8 cellular contexts compared by ENCODE assay signal in the genomic region with DNA sequence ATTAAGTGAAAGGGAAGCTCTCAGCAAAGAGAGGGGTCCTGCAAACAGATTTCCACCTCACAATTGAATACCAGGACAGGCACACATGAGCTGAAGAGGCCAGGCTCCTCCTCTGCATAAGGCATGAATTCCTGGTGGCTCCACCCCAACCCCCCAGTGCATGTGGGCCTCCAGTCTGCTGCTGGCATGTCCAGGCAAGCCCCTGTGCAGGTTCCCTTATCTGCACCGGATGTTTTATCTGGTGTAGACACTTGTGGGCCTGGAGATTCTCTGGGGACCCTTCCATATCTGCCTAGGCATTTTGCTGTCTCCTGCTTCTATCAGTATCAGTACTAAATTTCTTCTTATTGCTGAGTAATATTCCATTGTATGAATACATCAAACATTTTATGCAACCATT. TPM values are rescaled to one million over a fixed set of nuclear protein-coding genes. Genes with fewer than 3 reads are reported as not detected.
DNase-seq lines count a peak whose midpoint lies in the region; TF ChIP-seq lines count a peak whose summit lies in the region.
"Not testable (repeated sequence)": the region's sequence is repeated elsewhere in the genome, so short reads cannot be mapped to it uniquely, and the experiment has no call there.

No MANE protein-coding gene starts in this region.

- DNase-seq in GM06990 (ENCODE audit: extremely low read depth, insufficient read length) = peak; percentile 4
- peak; percentile 27 for DNase-seq in LHCN-M2 (ENCODE audit: low read depth)
- peak; percentile 52 for DNase-seq in OCI-M1 (lab: John Stamatoyannopoulos, UW)
- peak; percentile 1 for DNase-seq in amniotic epithelial cell (ENCODE audit: low read depth)
- not testable (repeated sequence) for DNase-seq in endodermal cell; type B pancreatic cell (ENCODE audit: extremely low spot score, unreplicated experiment)
- DNase-seq in cardiac muscle cell (ENCODE audit: low read depth in 1 of 2, low spot score in 1 of 2) = peak; percentile 6 to 12

- H3K9ac ChIP-seq in BLaER1 treated with 17β-estradiol and CSF1 and Interleukin-3, amounts not matched to agents 10 nM and 100 nM; endodermal cell (ENCODE audit: extremely low read depth, low read length, poor library complexity, severe bottlenecking): not testable (repeated sequence)

- H3K4me1 ChIP-seq in BLaER1 treated with 17β-estradiol and CSF1 and Interleukin-3, amounts not matched to agents 10 nM and 100 nM = peaks cover 0 to 36% (median 15%) of the 10 kb centered on the region in 10 experiments; a peak in 15 of 20 replicates
- not testable (repeated sequence) for H3K4me1 ChIP-seq in endodermal cell (ENCODE audit: control insufficient read depth, insufficient read depth, low read length); cardiac muscle cell (ENCODE audit: low read depth)

- H4K20me1 ChIP-seq in BLaER1 treated with 17β-estradiol and CSF1 and Interleukin-3, amounts not matched to agents 10 nM and 100 nM = not testable (repeated sequence)

- H3K27ac ChIP-seq in BLaER1 treated with 17β-estradiol and CSF1 and Interleukin-3, amounts not matched to agents 10 nM and 100 nM = peak overlapping the region in 3 of 11 experiments; percentile 32 to 52 (median 34); a peak in 4 of 22 replicates
- peak overlapping the region; percentile 68 for H3K27ac ChIP-seq in endodermal cell (ENCODE audit: low read depth, low read length)
- not testable (repeated sequence) for H3K27ac ChIP-seq in cardiac muscle cell

- H3K4me3 Mint-ChIP-seq in endodermal cell, type B pancreatic cell: not testable (repeated sequence)

- H3K4me3 ChIP-seq in BLaER1 treated with 17β-estradiol and CSF1 and Interleukin-3, amounts not matched to agents 10 nM and 100 nM; GM06990 (replicated peaks; ENCODE audit: low read depth, low read length); endodermal cell (ENCODE audit: low read length); cardiac muscle cell: not testable (repeated sequence)

- H3K36me3 Mint-ChIP-seq in endodermal cell (ENCODE audit: low read depth); type B pancreatic cell: not testable (repeated sequence)

- not testable (repeated sequence) for H3K4me1 Mint-ChIP-seq in endodermal cell; type B pancreatic cell (ENCODE audit: unreplicated experiment)

- not testable (repeated sequence) for H3K9me3 Mint-ChIP-seq in endodermal cell, type B pancreatic cell

- not testable (repeated sequence) for TF ChIP-seq CTCF in GM06990 (IDR thresholded peaks at IDR 0.05; ENCODE audit: insufficient read depth, low read length, poor library complexity, severe bottlenecking); endodermal cell (conservative IDR thresholded peaks at IDR 0.05); cardiac muscle cell (IDR thresholded peaks at IDR 0.05; ENCODE audit: low read depth, low read length); type B pancreatic cell (conservative IDR thresholded peaks at IDR 0.05)

- peak overlapping the region in 9 of 11 experiments; percentile 14 to 56 (median 32); a peak in 13 of 22 replicates for H3K4me2 ChIP-seq in BLaER1 treated with 17β-estradiol and CSF1 and Interleukin-3, amounts not matched to agents 10 nM and 100 nM

- not testable (repeated sequence) for H3K9me3 ChIP-seq in BLaER1 treated with 17β-estradiol and CSF1 and Interleukin-3, amounts not matched to agents 10 nM and 100 nM (replicated peaks in 1 of 11); endodermal cell (ENCODE audit: control insufficient read depth, low read length); cardiac muscle cell (ENCODE audit: low read depth)

- H3K27me3 Mint-ChIP-seq in endodermal cell (ENCODE audit: insufficient read depth); type B pancreatic cell: not testable (repeated sequence)

- H3K27ac Mint-ChIP-seq in endodermal cell = not testable (repeated sequence)
- peak overlapping the region; percentile 39 for H3K27ac Mint-ChIP-seq in type B pancreatic cell

- H3K27me3 ChIP-seq in BLaER1 treated with 17β-estradiol and CSF1 and Interleukin-3, amounts not matched to agents 10 nM and 100 nM; GM06990 (replicated peaks; ENCODE audit: control insufficient read depth, insufficient read depth, low read length); endodermal cell (ENCODE audit: control insufficient read depth, insufficient read depth, low read length, poor library complexity, severe bottlenecking); cardiac muscle cell: not testable (repeated sequence)

- WGBS in endodermal cell (ENCODE audit: insufficient coverage in 1 of 2, insufficient read length in 1 of 2), 2 experiments = 100% methylated on average over 1 of the region's 1 CpG; no CpG with 5 or more reads in 1 of the 2 experiments

- H3K36me3 ChIP-seq in BLaER1 treated with 17β-estradiol and CSF1 and Interleukin-3, amounts not matched to agents 10 nM and 100 nM; GM06990 (ENCODE audit: control insufficient read depth, insufficient read depth, low read length); endodermal cell (ENCODE audit: control insufficient read depth, insufficient read depth, low read length); cardiac muscle cell: not testable (repeated sequence)

RNA-seq across cellular contexts. Expression of a gene that starts 36.2 kb away (rescaled TPM):
- total RNA-seq in LHCN-M2 (2014; rRNA removed) = 6.0 and 7.9 TPM in 2 replicates
- 1.7 TPM for polyA plus RNA-seq in LHCN-M2 (2012)
- total RNA-seq in endodermal cell = 1 to 10 TPM; 6.7 to 9.7 TPM
- polyA plus RNA-seq in endodermal cell (2013, experiment 1 of 2) = 9.4 TPM
- 8.7 TPM for polyA plus RNA-seq in endodermal cell (2013, experiment 2 of 2)
- total RNA-seq in cardiac muscle cell = 0.80 TPM in 1 of 2 replicates, not detected in the other
- polyA plus RNA-seq in cardiac muscle cell = 1.8 and 2.4 TPM in 2 replicates
- total RNA-seq in type B pancreatic cell (ENCODE audit: low replicate concordance) = 2.8 and 10.3 TPM in 2 replicates
